In the genomic region with DNA sequence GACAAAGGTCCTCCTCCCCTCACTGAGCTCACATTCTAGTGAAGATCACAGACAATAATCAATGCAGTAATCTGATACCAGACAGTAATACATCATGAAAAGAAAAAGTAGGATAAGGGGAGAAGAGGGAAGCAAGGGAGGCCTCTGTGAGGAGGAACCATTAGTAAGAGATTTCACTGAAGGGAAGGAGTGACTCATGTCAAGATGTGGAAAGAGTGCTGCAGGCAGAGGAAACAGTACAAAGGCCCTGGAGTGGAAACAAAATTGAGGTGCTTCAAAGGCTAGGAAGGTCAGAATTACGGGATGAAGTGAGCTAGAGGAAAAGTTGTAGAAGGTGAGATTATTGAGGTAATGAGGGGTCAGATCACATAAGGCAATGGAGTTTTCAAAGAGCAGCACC, we compare ENCODE assay signal across 8 cellular contexts. TPM values are rescaled to one million over a fixed set of nuclear protein-coding genes. Genes with fewer than 3 reads are reported as not detected.
DNase-seq lines count a peak whose midpoint lies in the region; ATAC-seq and TF ChIP-seq lines count a peak whose summit lies in the region.

No MANE protein-coding gene starts in this region.

- H3K27me3 ChIP-seq in kidney epithelial cell (ENCODE audit: control insufficient read depth, insufficient read depth, low read length) = no peaks in the 10 kb centered on the region

- CTCF ChIA-PET in activated CD8-positive, alpha-beta T cell treated with anti-CD3 and anti-CD28 coated beads, Interleukin-2, amount 10 ng/mL, durations not matched to agents 7 days and 5 days (lab: Charles Lee) = interaction anchor here (1.3 to 2.3 kb wide), 5 partner anchors 10 to 90 kb away, joined by 3 to 10 read pairs (median 4); a partner anchor contains a TSS

- no peak overlapping the region for H3K4me3 ChIP-seq in kidney epithelial cell (ENCODE audit: low read depth, low read length)

- H3K27ac Mint-ChIP-seq in activated CD8-positive, alpha-beta T cell treated with anti-CD3 and anti-CD28 coated beads, Interleukin-2, amount 10 ng/mL, durations not matched to agents 7 days and 5 days = peak overlapping the region; percentile 81

- H3K27me3 Mint-ChIP-seq in activated CD8-positive, alpha-beta T cell treated with anti-CD3 and anti-CD28 coated beads, Interleukin-2, amount 10 ng/mL, durations not matched to agents 7 days and 5 days (ENCODE audit: low read depth) = no peaks in the 10 kb centered on the region

- TF ChIP-seq CTCF in kidney epithelial cell (IDR thresholded peaks at IDR 0.05; ENCODE audit: insufficient read depth, low read length, poor library complexity, severe bottlenecking) = no peak

- no peaks in the 10 kb centered on the region for H3K9me3 Mint-ChIP-seq in activated CD8-positive, alpha-beta T cell treated with anti-CD3 and anti-CD28 coated beads, Interleukin-2, amount 10 ng/mL, durations not matched to agents 7 days and 5 days (ENCODE audit: insufficient read depth)

- peak; percentile 22 for DNase-seq in AG20443 (ENCODE audit: low spot score)
- DNase-seq in HS-5 (ENCODE audit: low read depth) = peak; percentile 34
- peak; percentile 35 for DNase-seq in activated CD8-positive, alpha-beta T cell treated with anti-CD3 and anti-CD28 coated beads, Interleukin-2, amount 10 ng/mL, durations not matched to agents 7 days and 5 days
- DNase-seq in kidney epithelial cell (ENCODE audit: low read depth) = peak; percentile 23
- DNase-seq in NK-92 treated with Interleukin-12 subunit alpha and Interleukin-12 subunit beta, amount 100 ng/mL, for 24 hours (lab: John Stamatoyannopoulos, UW) = no peak
- no peak for DNase-seq in COLO668 (lab: John Stamatoyannopoulos, UW; ENCODE audit: unreplicated experiment)
- no peak for DNase-seq in HK-2 (ENCODE audit: unreplicated experiment)

- ATAC-seq in activated CD8-positive, alpha-beta T cell treated with anti-CD3 and anti-CD28 coated beads, Interleukin-2, amount 10 ng/mL, durations not matched to agents 7 days and 5 days = peak; percentile 74
- no peak for ATAC-seq in GM18909 (IDR thresholded peaks at IDR 0.05; ENCODE audit: poor library complexity, unreplicated experiment)

- peaks cover 57% of the 10 kb centered on the region for H3K36me3 Mint-ChIP-seq in activated CD8-positive, alpha-beta T cell treated with anti-CD3 and anti-CD28 coated beads, Interleukin-2, amount 10 ng/mL, durations not matched to agents 7 days and 5 days (ENCODE audit: low read depth)

- no peak overlapping the region for H3K4me3 Mint-ChIP-seq in activated CD8-positive, alpha-beta T cell treated with anti-CD3 and anti-CD28 coated beads, Interleukin-2, amount 10 ng/mL, durations not matched to agents 7 days and 5 days

- peaks cover 48% of the 10 kb centered on the region for H3K4me1 Mint-ChIP-seq in activated CD8-positive, alpha-beta T cell treated with anti-CD3 and anti-CD28 coated beads, Interleukin-2, amount 10 ng/mL, durations not matched to agents 7 days and 5 days (ENCODE audit: low read depth)

- POLR2A ChIA-PET in activated CD8-positive, alpha-beta T cell treated with anti-CD3 and anti-CD28 coated beads, Interleukin-2, amount 10 ng/mL, durations not matched to agents 7 days and 5 days (lab: Charles Lee) = interaction anchor here (0.9 to 1.4 kb wide), 3 partner anchors 9 to 91 kb away, joined by 3 read pairs; a partner anchor contains a TSS

- no peaks in the 10 kb centered on the region for H3K36me3 ChIP-seq in kidney epithelial cell (ENCODE audit: control insufficient read depth, insufficient read depth, low read length)

RNA-seq across cellular contexts. Expression of a gene that starts 38.1 kb away (rescaled TPM):
- 10 to 100 TPM; 26.8 to 28.8 TPM for total RNA-seq in activated CD8-positive, alpha-beta T cell treated with anti-CD3 and anti-CD28 coated beads, Interleukin-2, amount 10 ng/mL, durations not matched to agents 7 days and 5 days
- 60.7 and 71.4 TPM in 2 replicates for total RNA-seq in kidney epithelial cell

RNA-seq across cellular contexts. Expression of a gene that starts 39.5 kb away (rescaled TPM):
- 10 to 100 TPM; 16.7 to 17.5 TPM for total RNA-seq in activated CD8-positive, alpha-beta T cell treated with anti-CD3 and anti-CD28 coated beads, Interleukin-2, amount 10 ng/mL, durations not matched to agents 7 days and 5 days
- 25.7 and 29.0 TPM in 2 replicates for total RNA-seq in kidney epithelial cell

Comparison
In these comparisons a context has a peak if more than half of its experiments do, and no peak if none do; other contexts are left out.
1. DNase-seq: peak in AG20443 (single experiment), HS-5 (single experiment), activated CD8-positive, alpha-beta T cell treated with anti-CD3 and anti-CD28 coated beads, Interleukin-2, amount 10 ng/mL, durations not matched to agents 7 days and 5 days (single experiment) and kidney epithelial cell (single experiment); none in NK-92 treated with Interleukin-12 subunit alpha and Interleukin-12 subunit beta, amount 100 ng/mL, for 24 hours (single experiment), COLO668 (single experiment) and HK-2 (single experiment).